16 cellular contexts compared by ENCODE assay signal in genomic region chr11:29217901-29218300, GRCh38.
DNase-seq lines count a peak whose midpoint lies in the region; TF ChIP-seq lines count a peak whose summit lies in the region.
"Had no signal": no experiment of that assay in that cellular context is flagged by ENCODE, and none has a peak within 500 bp of the region (broad histone marks: within the 10 kb centered on the region; RNA-seq: fewer than 3 reads in every experiment).

No MANE protein-coding gene starts in this region.

- H3F3A ChIP-seq in SK-N-SH (replicated peaks; ENCODE audit: insufficient read depth) = no peaks in the 10 kb centered on the region

- H3K27me3 ChIP-seq in H7 (ENCODE audit: control insufficient read depth, insufficient read depth, low read length) (no peaks in the 10 kb centered on the region), SK-N-SH (ENCODE audit: insufficient read depth) (no peaks in the 10 kb centered on the region)
- H3K27me3 ChIP-seq: BE2C had no signal

- no peak overlapping the region for H2AFZ ChIP-seq in SK-N-SH (ENCODE audit: low read depth)
- H2AFZ ChIP-seq: GM23338 had no signal

- H3K79me2 ChIP-seq in SK-N-SH (ENCODE audit: insufficient read depth) = no peaks in the 10 kb centered on the region

- no peak overlapping the region for H3K27ac ChIP-seq in SK-N-SH (ENCODE audit: low read depth in 2 of 2, low read length in 1 of 2)

- H3K4me2 ChIP-seq in SK-N-SH = no peak overlapping the region
- H3K4me2 ChIP-seq: GM23338 had no signal

- H3K9ac ChIP-seq in SK-N-SH = no peak overlapping the region

- CTCF ChIA-PET in SK-N-SH (lab: Yijun Ruan, JAX) = no interaction called here

- no peak for TF ChIP-seq POLR2A in NB4 (IDR thresholded peaks at IDR 0.05; ENCODE audit: extremely low read depth, insufficient read length)

- no peak for TF ChIP-seq EP300 in SK-N-SH (IDR thresholded peaks at IDR 0.05; ENCODE audit: borderline replicate concordance in 1 of 2, low read depth in 1 of 2, low read length in 1 of 2)

- no peak overlapping the region for H3K4me3 ChIP-seq in NB4 (ENCODE audit: low read depth, low read length)
- no peak overlapping the region for H3K4me3 ChIP-seq in choroid plexus epithelial cell (ENCODE audit: low read depth, low read length)
- H3K4me3 ChIP-seq in H7 (ENCODE audit: insufficient read depth, low read depth, low read length) = no peak overlapping the region
- no peak overlapping the region for H3K4me3 ChIP-seq in SK-N-SH (ENCODE audit: low read depth in 2 of 2, low read length in 1 of 2)
- H3K4me3 ChIP-seq: GM23338 had no signal

- H4K20me1 ChIP-seq in SK-N-SH (ENCODE audit: insufficient read depth) = no peaks in the 10 kb centered on the region

- TF ChIP-seq CTCF in NB4 (IDR thresholded peaks at IDR 0.05; ENCODE audit: low read depth, low read length) = no peak
- TF ChIP-seq CTCF in choroid plexus epithelial cell (conservative IDR thresholded peaks at IDR 0.05; ENCODE audit: low read depth, low read length) = no peak
- TF ChIP-seq CTCF in SK-N-SH (IDR thresholded peaks at IDR 0.05) = no peak

- H3K9me3 ChIP-seq in SK-N-SH = 0 out of 2 replicates have a peak, but pooled peaks cover 4% of the 10 kb centered on the region
- H3K9me3 ChIP-seq: BE2C had no signal

- DNase-seq in NB4 (ENCODE audit: low read depth) (peak; percentile 3), choroid plexus epithelial cell (ENCODE audit: low read depth) (peak; percentile 45), iris pigment epithelial cell (ENCODE audit: low read depth) (peak; percentile 67), retina (no peak), H7 (no peak), SK-N-SH (no peak)
- DNase-seq in activated CD4-positive, alpha-beta T cell treated with anti-CD3 and anti-CD28 coated beads, Interleukin-2, amount 50 U/mL, for 1 hour = no peak
- DNase-seq: ACHN; BE2C; C1 segment of cervical spinal cord; CD4-positive, CD25-positive, alpha-beta regulatory T cell; CD8-positive, alpha-beta memory T cell; COR-L47; GDM1; HFFc6 had no signal

- POLR2A ChIA-PET in SK-N-SH (lab: Yijun Ruan, JAX) = no interaction called here

- no peak for TF ChIP-seq RAD21 in SK-N-SH (IDR thresholded peaks at IDR 0.05; ENCODE audit: low read length)

- H3K4me1 ChIP-seq in SK-N-SH (ENCODE audit: control insufficient read depth in 1 of 2, insufficient read depth in 2 of 2, low read depth in 1 of 2, low read length in 1 of 2) = no peaks in the 10 kb centered on the region
- H3K4me1 ChIP-seq: BE2C had no signal

- H3K36me3 ChIP-seq in H7 (replicated peaks; ENCODE audit: control insufficient read depth, insufficient read depth, low read length) = no peaks in the 10 kb centered on the region
- H3K36me3 ChIP-seq in SK-N-SH (replicated peaks in 1 of 2; ENCODE audit: control insufficient read depth in 1 of 2, insufficient read depth in 2 of 2, low read length in 1 of 2) = peaks cover 0 to 3% of the 10 kb centered on the region in 2 experiments
- H3K36me3 ChIP-seq: BE2C had no signal

- no peaks in the 10 kb centered on the region for H3K9me2 ChIP-seq in SK-N-SH

TF ChIP-seq in SK-N-SH, 30 proteins besides CTCF, POLR2A, EP300 and RAD21:
- TF ChIP-seq, protein P1, sequence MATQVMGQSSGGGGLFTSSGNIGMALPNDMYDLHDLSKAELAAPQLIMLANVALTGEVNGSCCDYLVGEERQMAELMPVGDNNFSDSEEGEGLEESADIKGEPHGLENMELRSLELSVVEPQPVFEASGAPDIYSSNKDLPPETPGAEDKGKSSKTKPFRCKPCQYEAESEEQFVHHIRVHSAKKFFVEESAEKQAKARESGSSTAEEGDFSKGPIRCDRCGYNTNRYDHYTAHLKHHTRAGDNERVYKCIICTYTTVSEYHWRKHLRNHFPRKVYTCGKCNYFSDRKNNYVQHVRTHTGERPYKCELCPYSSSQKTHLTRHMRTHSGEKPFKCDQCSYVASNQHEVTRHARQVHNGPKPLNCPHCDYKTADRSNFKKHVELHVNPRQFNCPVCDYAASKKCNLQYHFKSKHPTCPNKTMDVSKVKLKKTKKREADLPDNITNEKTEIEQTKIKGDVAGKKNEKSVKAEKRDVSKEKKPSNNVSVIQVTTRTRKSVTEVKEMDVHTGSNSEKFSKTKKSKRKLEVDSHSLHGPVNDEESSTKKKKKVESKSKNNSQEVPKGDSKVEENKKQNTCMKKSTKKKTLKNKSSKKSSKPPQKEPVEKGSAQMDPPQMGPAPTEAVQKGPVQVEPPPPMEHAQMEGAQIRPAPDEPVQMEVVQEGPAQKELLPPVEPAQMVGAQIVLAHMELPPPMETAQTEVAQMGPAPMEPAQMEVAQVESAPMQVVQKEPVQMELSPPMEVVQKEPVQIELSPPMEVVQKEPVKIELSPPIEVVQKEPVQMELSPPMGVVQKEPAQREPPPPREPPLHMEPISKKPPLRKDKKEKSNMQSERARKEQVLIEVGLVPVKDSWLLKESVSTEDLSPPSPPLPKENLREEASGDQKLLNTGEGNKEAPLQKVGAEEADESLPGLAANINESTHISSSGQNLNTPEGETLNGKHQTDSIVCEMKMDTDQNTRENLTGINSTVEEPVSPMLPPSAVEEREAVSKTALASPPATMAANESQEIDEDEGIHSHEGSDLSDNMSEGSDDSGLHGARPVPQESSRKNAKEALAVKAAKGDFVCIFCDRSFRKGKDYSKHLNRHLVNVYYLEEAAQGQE (IDR thresholded peaks at IDR 0.05; ENCODE audit: low read depth, low read length) = no peak
- TF ChIP-seq GATA2 (CRISPR knock-in tag; IDR thresholded peaks at IDR 0.05) (no peak), CHD2 (IDR thresholded peaks at IDR 0.05; ENCODE audit: low read length, partially characterized antibody) (no peak), MXI1 (IDR thresholded peaks at IDR 0.05; ENCODE audit: low read depth, low read length) (no peak), MEF2A (IDR thresholded peaks at IDR 0.05; ENCODE audit: borderline replicate concordance, low read depth) (no peak), NFIC (IDR thresholded peaks at IDR 0.05; ENCODE audit: borderline replicate concordance) (no peak), FOSL2 (IDR thresholded peaks at IDR 0.05; ENCODE audit: borderline replicate concordance, low read depth) (no peak), SIN3A (IDR thresholded peaks at IDR 0.05; ENCODE audit: borderline replicate concordance, low read depth, low read length) (no peak), TEAD4 (IDR thresholded peaks at IDR 0.05; ENCODE audit: borderline replicate concordance, insufficient read depth) (no peak), TAF1 (IDR thresholded peaks at IDR 0.05; ENCODE audit: borderline replicate concordance, low read depth, low read length) (no peak), ELF1 (IDR thresholded peaks at IDR 0.05) (no peak), EZH2phosphoT487 (IDR thresholded peaks at IDR 0.05; ENCODE audit: borderline replicate concordance, low read depth) (no peak), TCF12 (IDR thresholded peaks at IDR 0.05) (no peak)
- TF ChIP-seq, protein P2, sequence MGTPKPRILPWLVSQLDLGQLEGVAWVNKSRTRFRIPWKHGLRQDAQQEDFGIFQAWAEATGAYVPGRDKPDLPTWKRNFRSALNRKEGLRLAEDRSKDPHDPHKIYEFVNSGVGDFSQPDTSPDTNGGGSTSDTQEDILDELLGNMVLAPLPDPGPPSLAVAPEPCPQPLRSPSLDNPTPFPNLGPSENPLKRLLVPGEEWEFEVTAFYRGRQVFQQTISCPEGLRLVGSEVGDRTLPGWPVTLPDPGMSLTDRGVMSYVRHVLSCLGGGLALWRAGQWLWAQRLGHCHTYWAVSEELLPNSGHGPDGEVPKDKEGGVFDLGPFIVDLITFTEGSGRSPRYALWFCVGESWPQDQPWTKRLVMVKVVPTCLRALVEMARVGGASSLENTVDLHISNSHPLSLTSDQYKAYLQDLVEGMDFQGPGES (IDR thresholded peaks at IDR 0.05; ENCODE audit: low read depth, low read length) = no peak
- TF ChIP-seq, protein P3, sequence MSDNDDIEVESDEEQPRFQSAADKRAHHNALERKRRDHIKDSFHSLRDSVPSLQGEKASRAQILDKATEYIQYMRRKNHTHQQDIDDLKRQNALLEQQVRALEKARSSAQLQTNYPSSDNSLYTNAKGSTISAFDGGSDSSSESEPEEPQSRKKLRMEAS (IDR thresholded peaks at IDR 0.05; ENCODE audit: low read depth) = no peak

Comparison
In these comparisons a context has a peak if more than half of its experiments do, and no peak if none do; other contexts are left out.
1. DNase-seq: peak in NB4 (single experiment), choroid plexus epithelial cell (single experiment) and iris pigment epithelial cell (single experiment); none in retina (single experiment), activated CD4-positive, alpha-beta T cell treated with anti-CD3 and anti-CD28 coated beads, Interleukin-2, amount 50 U/mL, for 1 hour (single experiment), H7 (single experiment) and SK-N-SH (single experiment).